In the genomic region with DNA sequence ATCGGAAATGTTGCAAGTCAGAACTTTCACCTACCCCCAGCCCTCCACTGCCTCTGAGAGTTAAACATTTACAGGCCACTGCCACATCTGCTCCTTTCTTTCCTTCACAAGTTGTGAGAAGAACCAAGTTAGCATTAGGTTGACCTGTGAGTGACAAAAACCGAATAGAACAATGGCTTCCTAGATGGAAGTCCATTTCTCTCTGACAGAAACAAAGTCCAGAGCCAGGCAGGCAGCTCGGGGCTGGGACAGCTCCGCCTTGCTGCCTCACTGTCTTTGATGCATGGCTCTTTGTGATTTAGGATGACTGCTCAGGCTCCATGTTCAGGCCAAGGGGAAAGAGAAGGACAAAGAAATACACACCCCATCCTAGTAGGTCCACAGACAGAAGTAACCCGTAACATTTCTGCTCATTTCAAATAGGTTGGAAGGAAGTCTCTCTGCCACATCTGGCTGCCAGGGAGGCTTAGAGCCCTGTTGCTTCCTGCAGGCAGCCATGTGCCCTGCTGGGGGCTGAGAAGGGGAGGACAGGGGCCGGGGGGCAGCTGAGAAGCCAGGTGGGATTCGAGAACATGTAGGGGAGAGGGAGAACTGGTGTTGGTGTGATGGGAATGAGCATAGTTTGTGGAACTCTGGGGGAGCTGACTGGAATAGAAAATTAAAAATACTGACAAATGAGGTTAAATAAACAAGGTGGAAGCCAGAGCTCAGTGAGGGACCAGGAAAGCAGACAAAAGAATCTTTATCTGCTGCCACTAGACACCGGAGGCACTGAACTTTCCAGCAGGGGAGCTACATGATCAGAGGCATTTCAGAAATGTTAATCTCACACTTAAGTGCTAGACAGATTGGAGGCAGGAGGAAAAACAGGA, we compare ENCODE assay signal across 8 cellular contexts. TPM values are rescaled to one million over a fixed set of nuclear protein-coding genes. Genes with fewer than 3 reads are reported as not detected.
DNase-seq lines count a peak whose midpoint lies in the region; ATAC-seq and TF ChIP-seq lines count a peak whose summit lies in the region.

No MANE protein-coding gene starts in this region.

- CTCF ChIA-PET in A673 (lab: Charles Lee) = interaction anchor here (0.5 to 0.7 kb wide), 4 partner anchors 9 to 307 kb away, joined by 3 to 6 read pairs (median 4); no protein-coding TSS in a partner anchor
- CTCF ChIA-PET in Panc1 (lab: Charles Lee) = no interaction called here

- DNase-seq in A673 (ENCODE audit: low spot score) (peak; percentile 60), GM19238 (ENCODE audit: insufficient read length, low spot score) (peak; percentile 54), Panc1 (ENCODE audit: low read depth, low spot score) (no peak), foreskin keratinocyte (peak in 1 of 2 donors; percentile 62), SHP77 (lab: John Stamatoyannopoulos, UW) (no peak), NCI-H510A (lab: John Stamatoyannopoulos, UW) (no peak)

- no peak overlapping the region for H3K9ac ChIP-seq in skeletal muscle tissue (ENCODE audit: low read depth in 1 of 3, low read length in 3 of 3)

- no peaks in the 10 kb centered on the region for H3K36me3 ChIP-seq in A673 (ENCODE audit: insufficient read depth, low read length, poor library complexity, severe bottlenecking)
- H3K36me3 ChIP-seq in Panc1 (ENCODE audit: control insufficient read depth, insufficient read depth, low read length) = no peaks in the 10 kb centered on the region
- H3K36me3 ChIP-seq in skeletal muscle tissue (ENCODE audit: control insufficient read depth in 3 of 3, insufficient read depth in 3 of 3, low read length in 3 of 3) = no peaks in the 10 kb centered on the region

- TF ChIP-seq CTCF in A673 (conservative IDR thresholded peaks at IDR 0.05; ENCODE audit: low read depth, low read length) (no peak), Panc1 (IDR thresholded peaks at IDR 0.05) (no peak), foreskin keratinocyte (conservative IDR thresholded peaks at IDR 0.05) (peak; percentile 42)

- BruUV-seq in A673 (replicated peaks; lab: Mats Ljungman, UMichigan) = no TSS peak
- BruUV-seq in Panc1 (replicated peaks; lab: Mats Ljungman, UMichigan) = no TSS peak

- POLR2A ChIA-PET in A673 (lab: Charles Lee; ENCODE audit: low non-redundant PET) (interaction anchor here (0.6 to 1.2 kb wide), 2 partner anchors 28 to 149 kb away, joined by 5 to 7 read pairs; no protein-coding TSS in a partner anchor), Panc1 (lab: Charles Lee) (interaction anchor here (0.6 kb wide), 1 partner anchor 30 kb away, joined by 3 read pairs; no protein-coding TSS in a partner anchor)

- H3K27me3 ChIP-seq in A673 (replicated peaks; ENCODE audit: insufficient read depth, low read depth, low read length, poor library complexity) (no peaks in the 10 kb centered on the region), Panc1 (ENCODE audit: control insufficient read depth, insufficient read depth, low read length) (no peaks in the 10 kb centered on the region), foreskin keratinocyte (no peaks in the 10 kb centered on the region), skeletal muscle tissue (ENCODE audit: control insufficient read depth in 3 of 3, insufficient read depth in 3 of 3, low read length in 3 of 3) (no peaks in the 10 kb centered on the region)

- intact Hi-C loops in A673 (cut with micrococcal nuclease; ENCODE audit: unreplicated experiment) = no loop called here
- intact Hi-C loops in Panc1 (cut with micrococcal nuclease; ENCODE audit: unreplicated experiment) = no loop called here

- H3K4me1 ChIP-seq in A673 (ENCODE audit: insufficient read depth, low read length, poor library complexity, severe bottlenecking) (peaks cover 20% of the 10 kb centered on the region), Panc1 (ENCODE audit: control insufficient read depth, insufficient read depth, low read length) (peaks cover 25% of the 10 kb centered on the region), foreskin keratinocyte (peaks cover 48% of the 10 kb centered on the region), skeletal muscle tissue (ENCODE audit: control insufficient read depth in 3 of 3, insufficient read depth in 3 of 3, low read length in 3 of 3) (peaks cover 9 to 27% (median 26%) of the 10 kb centered on the region in 3 donors)

- H3K9me3 ChIP-seq in A673 (ENCODE audit: low read depth, low read length, poor library complexity, severe bottlenecking) (no peaks in the 10 kb centered on the region), Panc1 (ENCODE audit: control insufficient read depth, insufficient read depth, low read depth, low read length) (no peaks in the 10 kb centered on the region), skeletal muscle tissue (ENCODE audit: control insufficient read depth in 3 of 3, low read length in 3 of 3) (no peaks in the 10 kb centered on the region)

- no peak for ATAC-seq in Panc1
- no peak for ATAC-seq in foreskin keratinocyte
- no peak for ATAC-seq in HG03520 (IDR thresholded peaks at IDR 0.05; ENCODE audit: unreplicated experiment)

- H3K4me3 ChIP-seq in A673 (ENCODE audit: low read depth, low read length, poor library complexity, severe bottlenecking) = no peak overlapping the region
- H3K4me3 ChIP-seq in Panc1 (ENCODE audit: low read depth in 2 of 2, low read length in 2 of 2) = no peak overlapping the region
- H3K4me3 ChIP-seq in skeletal muscle tissue (ENCODE audit: low read length in 3 of 3) = no peak overlapping the region

- H3K27ac ChIP-seq in A673 (ENCODE audit: low read depth, low read length, poor library complexity, severe bottlenecking) = peak overlapping the region; percentile 52
- H3K27ac ChIP-seq in Panc1 (ENCODE audit: low read length) = peak overlapping the region; percentile 67
- peak overlapping the region; percentile 50 for H3K27ac ChIP-seq in foreskin keratinocyte
- H3K27ac ChIP-seq in skeletal muscle tissue (ENCODE audit: low read depth, low read length) = peak overlapping the region; percentile 44

- in situ Hi-C loops in Panc1 (cut with HindIII; ENCODE audit: low pct_unique_long_range_greater_than_20kb, low sequenced_read_pairs) = no loop called here

RNA-seq across cellular contexts. Expression of a gene that starts 19.5 kb away (rescaled TPM):
- 33.5 and 34.6 TPM in 2 replicates for total RNA-seq in A673 (2021)
- 106 TPM for total RNA-seq in Panc1 (2021; ENCODE audit: unreplicated experiment)
- 166 TPM for polyA plus RNA-seq in Panc1 (2012; ENCODE audit: insufficient read length)
- total RNA-seq in foreskin keratinocyte = 279 and 373 TPM in 2 replicates
- polyA plus RNA-seq in foreskin keratinocyte = 343 and 439 TPM in 2 replicates
- 4.2 TPM for total RNA-seq in skeletal muscle tissue

RNA-seq across cellular contexts. Expression of a gene that starts 21.4 kb away (rescaled TPM):
- total RNA-seq in A673 (2021) (116 and 120 TPM in 2 replicates), Panc1 (2021; ENCODE audit: unreplicated experiment) (176 TPM), foreskin keratinocyte (50.0 and 62.6 TPM in 2 replicates), skeletal muscle tissue (44.9 TPM)
- 221 TPM for polyA plus RNA-seq in Panc1 (2012; ENCODE audit: insufficient read length)
- 57.4 and 72.2 TPM in 2 replicates for polyA plus RNA-seq in foreskin keratinocyte

RNA-seq across cellular contexts. Expression of a gene that starts 43.7 kb away (rescaled TPM):
- total RNA-seq in A673 (2021) = 1,864 and 1,936 TPM in 2 replicates
- total RNA-seq in Panc1 (2021; ENCODE audit: unreplicated experiment) = 853 TPM
- 1,083 TPM for polyA plus RNA-seq in Panc1 (2012; ENCODE audit: insufficient read length)
- total RNA-seq in foreskin keratinocyte = 1,201 and 1,290 TPM in 2 replicates
- polyA plus RNA-seq in foreskin keratinocyte = 1,224 and 1,454 TPM in 2 replicates
- total RNA-seq in skeletal muscle tissue = 317 TPM

RNA-seq across cellular contexts. Expression of a gene that starts 46.8 kb away (rescaled TPM):
- total RNA-seq in A673 (2021) = 52.9 and 53.4 TPM in 2 replicates
- total RNA-seq in Panc1 (2021; ENCODE audit: unreplicated experiment) = 68.6 TPM
- 36.0 TPM for polyA plus RNA-seq in Panc1 (2012; ENCODE audit: insufficient read length)
- 24.8 and 27.4 TPM in 2 replicates for total RNA-seq in foreskin keratinocyte
- 13.9 and 15.8 TPM in 2 replicates for polyA plus RNA-seq in foreskin keratinocyte
- 5.2 TPM for total RNA-seq in skeletal muscle tissue

Comparison
In these comparisons a context has a peak if more than half of its experiments do, and no peak if none do; other contexts are left out.
1. DNase-seq: peak in A673 (single experiment) and GM19238 (single experiment); none in Panc1 (single experiment), SHP77 (0 of 2) and NCI-H510A (single experiment).
2. Peak in every context shown above with its lines, with median percentiles within 50 percentile points of each other: H3K27ac ChIP-seq.